ENCODE assay signal across 9 cellular contexts in the genomic region with DNA sequence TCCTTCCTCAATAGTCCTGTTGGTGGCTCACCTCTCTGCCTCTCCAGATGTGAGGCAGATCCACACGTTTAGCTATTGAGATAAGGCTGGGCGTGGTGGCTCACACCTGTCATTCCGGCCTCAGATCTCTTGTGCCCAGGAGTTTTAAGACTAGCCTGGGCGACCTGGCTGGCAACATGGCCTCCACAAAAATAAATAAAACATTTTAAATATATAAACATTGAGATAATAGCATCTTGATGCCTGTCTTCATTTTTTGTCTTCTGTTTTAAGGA. TPM values are rescaled to one million over a fixed set of nuclear protein-coding genes. Genes with fewer than 3 reads are reported as not detected.
DNase-seq lines count a peak whose midpoint lies in the region; ATAC-seq and TF ChIP-seq lines count a peak whose summit lies in the region.
"Had no signal": no experiment of that assay in that cellular context is flagged by ENCODE, and none has a peak within 500 bp of the region (broad histone marks: within the 10 kb centered on the region; RNA-seq: fewer than 3 reads in every experiment).

No MANE protein-coding gene starts in this region.

- H3K9me3 ChIP-seq in SK-N-SH (no peaks in the 10 kb centered on the region), SJCRH30 (replicated peaks) (no peaks in the 10 kb centered on the region), smooth muscle cell (replicated peaks; ENCODE audit: low read depth) (no peaks in the 10 kb centered on the region)

- TF ChIP-seq RAD21 in SK-N-SH (IDR thresholded peaks at IDR 0.05; ENCODE audit: low read length): no peak

- no peak for DNase-seq in SK-N-SH
- no peak for DNase-seq in SJCRH30
- DNase-seq in fibroblast of mammary gland (ENCODE audit: low read depth): no peak
- DNase-seq in smooth muscle cell (lab: John Stamatoyannopoulos, UW; ENCODE audit: unreplicated experiment): no peak
- no peak for DNase-seq in GM19240 (ENCODE audit: insufficient read length, low spot score)
- no peak for DNase-seq in stimulated activated CD4-positive, alpha-beta T cell treated with anti-CD3 and anti-CD28 coated beads, Interleukin-15, amount 100 ng/mL, for 24 hours
- DNase-seq in NCI-H2029 (lab: John Stamatoyannopoulos, UW): no peak
- DNase-seq: central memory CD4-positive, alpha-beta T cell had no signal

- POLR2A ChIA-PET in SK-N-SH (lab: Yijun Ruan, JAX): no interaction called here

- H4K20me1 ChIP-seq in SK-N-SH (ENCODE audit: insufficient read depth): no peaks in the 10 kb centered on the region
- peaks cover 7% of the 10 kb centered on the region for H4K20me1 ChIP-seq in smooth muscle cell (ENCODE audit: low read depth)

- TF ChIP-seq CTCF in SK-N-SH (IDR thresholded peaks at IDR 0.05) (no peak), fibroblast of mammary gland (conservative IDR thresholded peaks at IDR 0.05; ENCODE audit: control insufficient read depth, insufficient read depth, low read depth, low read length) (no peak), smooth muscle cell (IDR thresholded peaks at IDR 0.05; ENCODE audit: borderline replicate concordance, insufficient read depth, poor library complexity, severe bottlenecking) (no peak)

- no peaks in the 10 kb centered on the region for H3K9me2 ChIP-seq in SK-N-SH

- no peak for TF ChIP-seq EP300 in SK-N-SH (IDR thresholded peaks at IDR 0.05; ENCODE audit: borderline replicate concordance in 1 of 2, low read depth in 1 of 2, low read length in 1 of 2)

- H3K27me3 ChIP-seq in SK-N-SH (ENCODE audit: insufficient read depth): peaks cover 2% of the 10 kb centered on the region; the same call in 1 of the 2 replicates
- H3K27me3 ChIP-seq in SJCRH30: no peaks in the 10 kb centered on the region
- no peaks in the 10 kb centered on the region for H3K27me3 ChIP-seq in smooth muscle cell (ENCODE audit: low read depth)

- H3K79me2 ChIP-seq in SK-N-SH (ENCODE audit: insufficient read depth) (peaks cover 35% of the 10 kb centered on the region), smooth muscle cell (ENCODE audit: low read depth) (peaks cover 25% of the 10 kb centered on the region)

- H3K36me3 ChIP-seq in SK-N-SH (replicated peaks in 1 of 2; ENCODE audit: control insufficient read depth in 1 of 2, insufficient read depth in 2 of 2, low read length in 1 of 2) (peaks cover 0 to 16% of the 10 kb centered on the region in 2 experiments), SJCRH30 (no peaks in the 10 kb centered on the region), smooth muscle cell (ENCODE audit: low read depth) (no peaks in the 10 kb centered on the region)

- H3K9ac ChIP-seq in SK-N-SH (peak overlapping the region; percentile 85), smooth muscle cell (ENCODE audit: low read depth) (no peak overlapping the region)

- H3K27ac ChIP-seq in SK-N-SH (ENCODE audit: low read depth in 2 of 2, low read length in 1 of 2) (no peak overlapping the region; a peak in 1 of 4 replicates), SJCRH30 (no peak overlapping the region), smooth muscle cell (ENCODE audit: low read depth) (peak overlapping the region; percentile 81)

- H3K4me3 ChIP-seq in SK-N-SH (ENCODE audit: low read depth in 2 of 2, low read length in 1 of 2) (peak overlapping the region in 1 of 2 experiments; percentile 82; a peak in 2 of 4 replicates), SJCRH30 (peak overlapping the region; percentile 71), fibroblast of mammary gland (ENCODE audit: control insufficient read depth, low read depth, low read length) (peak overlapping the region; percentile 57), smooth muscle cell (no peak overlapping the region)

- CTCF ChIA-PET in SK-N-SH (lab: Yijun Ruan, JAX): interaction anchor here (0.6 to 6.1 kb wide), 5 partner anchors 8 to 155 kb away, joined by 3 to 174 read pairs (median 3); partner anchors contain the start of gene UBAC1

- no peak for ATAC-seq in SK-N-SH treated with all-trans-retinoic acid at 6 μM for 48 hours

- H3F3A ChIP-seq in SK-N-SH (replicated peaks; ENCODE audit: insufficient read depth): peaks cover 6% of the 10 kb centered on the region
- H3F3A ChIP-seq in smooth muscle cell (ENCODE audit: low read depth): no peaks in the 10 kb centered on the region

- WGBS in SK-N-SH (ENCODE audit: low lambda C conversion rate): 78% methylated on average over 3 of the region's 4 CpGs
- 73% methylated on average over 4 of the region's 4 CpGs for WGBS in smooth muscle cell (ENCODE audit: low lambda C conversion rate)

- H2AFZ ChIP-seq in SK-N-SH (ENCODE audit: low read depth) (no peak overlapping the region), smooth muscle cell (ENCODE audit: low read depth) (no peak overlapping the region)

- H3K4me1 ChIP-seq in SK-N-SH (ENCODE audit: control insufficient read depth in 1 of 2, insufficient read depth in 2 of 2, low read depth in 1 of 2, low read length in 1 of 2) (peaks cover 3 to 20% of the 10 kb centered on the region in 2 experiments; a peak in 1 of 4 replicates), SJCRH30 (peaks cover 13% of the 10 kb centered on the region), smooth muscle cell (ENCODE audit: low read depth) (peaks cover 14% of the 10 kb centered on the region)

- H3K4me2 ChIP-seq in SK-N-SH (peak overlapping the region; percentile 85), smooth muscle cell (peak overlapping the region; percentile 98)

TF ChIP-seq in SK-N-SH, 30 proteins besides CTCF, POLR2A, EP300 and RAD21 (continues in another document):
- TF ChIP-seq TEAD4 (IDR thresholded peaks at IDR 0.05; ENCODE audit: borderline replicate concordance, insufficient read depth) (no peak), GABPA (IDR thresholded peaks at IDR 0.05; ENCODE audit: low read depth) (no peak), NFIC (IDR thresholded peaks at IDR 0.05; ENCODE audit: borderline replicate concordance) (no peak), ZBTB33 (IDR thresholded peaks at IDR 0.05; ENCODE audit: borderline replicate concordance, low read depth) (no peak), MXI1 (IDR thresholded peaks at IDR 0.05; ENCODE audit: low read depth, low read length) (no peak), RFX5 (IDR thresholded peaks at IDR 0.05; ENCODE audit: low read length) (no peak), GATA2 (CRISPR knock-in tag; IDR thresholded peaks at IDR 0.05) (no peak)
- TF ChIP-seq, protein P1, sequence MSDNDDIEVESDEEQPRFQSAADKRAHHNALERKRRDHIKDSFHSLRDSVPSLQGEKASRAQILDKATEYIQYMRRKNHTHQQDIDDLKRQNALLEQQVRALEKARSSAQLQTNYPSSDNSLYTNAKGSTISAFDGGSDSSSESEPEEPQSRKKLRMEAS (IDR thresholded peaks at IDR 0.05; ENCODE audit: low read depth): no peak

TF ChIP-seq in SK-N-SH treated with all-trans-retinoic acid at 6 μM for 48 hours, 23 proteins besides CTCF, POLR2A, EP300 and RAD21 (continues in another document):
- TF ChIP-seq ESRRG (CRISPR knock-in tag; IDR thresholded peaks at IDR 0.05) (no peak), CSRNP3 (CRISPR knock-in tag; IDR thresholded peaks at IDR 0.05) (no peak), TSHZ2 (CRISPR knock-in tag; IDR thresholded peaks at IDR 0.05) (no peak), ZC3H10 (CRISPR knock-in tag; IDR thresholded peaks at IDR 0.05) (no peak), TOX (CRISPR knock-in tag; IDR thresholded peaks at IDR 0.05; ENCODE audit: borderline replicate concordance) (no peak), CSDC2 (CRISPR knock-in tag; IDR thresholded peaks at IDR 0.05) (no peak), ZFP3 (CRISPR knock-in tag; IDR thresholded peaks at IDR 0.05) (no peak)

RNA-seq across cellular contexts. Expression of gene TMEM250, which starts 1.4 kb away (rescaled TPM):
- polyA plus RNA-seq in SK-N-SH (2012; rRNA removed) (22.1 and 25.9 TPM in 2 replicates), smooth muscle cell (38.2 and 41.5 TPM in 2 replicates)
- 14.6 and 21.9 TPM in 2 replicates for polyA plus RNA-seq in SK-N-SH (2012; cell fraction: cytosol; rRNA removed)
- polyA plus RNA-seq in SK-N-SH (2012; cell fraction: nucleus; rRNA removed): 31.1 and 36.2 TPM in 2 replicates
- total RNA-seq in SJCRH30 (2014; rRNA removed; shearing (Covaris generic)): 31.8 and 34.0 TPM in 2 replicates
- 13.0 and 26.7 TPM in 2 replicates for total RNA-seq in smooth muscle cell

RNA-seq across cellular contexts. Expression of gene NACC2, which starts 25.0 kb away (rescaled TPM):
- polyA plus RNA-seq in SK-N-SH (2012; rRNA removed): 18.4 and 22.1 TPM in 2 replicates
- polyA plus RNA-seq in SK-N-SH (2012; cell fraction: cytosol; rRNA removed): 11.0 and 14.6 TPM in 2 replicates
- 32.2 and 32.4 TPM in 2 replicates for polyA plus RNA-seq in SK-N-SH (2012; cell fraction: nucleus; rRNA removed)
- total RNA-seq in SJCRH30 (2014; rRNA removed; shearing (Covaris generic)): 3.6 and 4.4 TPM in 2 replicates
- 6.9 and 8.8 TPM in 2 replicates for total RNA-seq in smooth muscle cell
- 5.4 and 6.7 TPM in 2 replicates for polyA plus RNA-seq in smooth muscle cell
